In the genomic region with DNA sequence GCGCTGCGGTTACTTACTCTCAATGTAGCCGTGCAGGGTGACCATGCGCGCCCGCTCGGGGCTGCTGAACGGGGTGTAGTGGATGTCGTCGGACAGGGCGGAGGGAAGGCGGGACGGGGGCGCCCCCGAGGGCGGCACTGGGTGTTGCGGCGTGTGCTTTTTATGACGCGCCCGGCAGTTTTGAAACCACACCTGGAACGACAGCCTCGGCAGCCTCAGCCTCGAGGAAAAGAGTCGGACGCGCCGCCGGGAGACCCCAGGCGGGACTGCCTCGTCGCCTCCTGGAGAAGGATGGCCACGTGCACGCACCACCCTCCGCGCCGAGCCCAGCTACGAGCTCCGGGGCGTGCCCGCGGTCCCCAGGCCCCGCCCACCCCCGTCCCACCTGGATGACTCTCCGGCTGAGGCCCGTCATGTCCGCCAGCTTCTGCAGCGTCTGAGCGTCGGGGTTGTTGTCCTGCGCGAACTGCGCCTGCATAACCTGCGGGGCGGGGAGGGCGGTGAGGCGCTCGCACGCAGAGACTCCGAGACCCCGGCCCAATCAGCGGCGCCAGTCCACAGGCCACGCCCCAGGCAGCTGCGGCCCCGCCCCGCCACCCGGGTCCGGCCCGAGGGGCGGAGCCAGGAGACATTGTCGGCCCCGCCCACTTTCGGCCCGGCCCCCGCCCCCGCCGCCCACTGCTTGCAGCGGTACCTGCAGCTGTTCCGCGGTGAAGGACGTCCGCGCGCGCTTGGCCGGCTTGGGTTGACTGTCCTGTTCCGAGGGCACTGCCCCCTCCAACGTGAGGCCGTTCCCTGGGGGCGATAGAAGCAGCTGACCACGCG, we compare ENCODE assay signal across 8 cellular contexts. TPM values are rescaled to one million over a fixed set of nuclear protein-coding genes. Genes with fewer than 3 reads are reported as not detected.
A peak's percentile ranks its signal among the peaks of the same experiment; 100 is the strongest.
DNase-seq lines count a peak whose midpoint lies in the region; ATAC-seq and TF ChIP-seq lines count a peak whose summit lies in the region.

No MANE protein-coding gene starts in this region.

- H3K27ac Mint-ChIP-seq in activated naive CD8-positive, alpha-beta T cell, result no peak overlapping the region

- H3K36me3 Mint-ChIP-seq in activated naive CD8-positive, alpha-beta T cell, result peaks cover 2% of the 10 kb centered on the region

- H3K27me3 Mint-ChIP-seq in activated naive CD8-positive, alpha-beta T cell, result peaks cover 61% of the 10 kb centered on the region

- H3K4me1 Mint-ChIP-seq in activated naive CD8-positive, alpha-beta T cell (ENCODE audit: low read depth), result peaks cover 20% of the 10 kb centered on the region

- no peaks in the 10 kb centered on the region for H3K9me3 ChIP-seq in iPS-18c (ENCODE audit: control insufficient read depth, insufficient read depth, low read length)

- peak; percentile 99 for DNase-seq in HuH-7 (ENCODE audit: low spot score)
- peak in 3 of 4 experiments; percentile 9 to 38 (median 19) for DNase-seq in stimulated activated CD4-positive, alpha-beta T cell treated with anti-CD3 and anti-CD28 coated beads, Interleukin-1b, Interleukin-23, amount 100 ng/mL, for 24 hours (ENCODE audit: low read depth in 4 of 4, low spot score in 1 of 4)
- no peak for DNase-seq in AG08396 (ENCODE audit: low spot score)

- peak overlapping the region; percentile 49 for H3K4me3 ChIP-seq in iPS-18c (ENCODE audit: insufficient read depth, low read depth, low read length)

- no peaks in the 10 kb centered on the region for H3K9me3 Mint-ChIP-seq in activated naive CD8-positive, alpha-beta T cell (ENCODE audit: low read depth)

- ATAC-seq in GM18498 (IDR thresholded peaks at IDR 0.05; ENCODE audit: unreplicated experiment) (peak; percentile 65), HG02973 (IDR thresholded peaks at IDR 0.05; ENCODE audit: unreplicated experiment) (no peak)

- peak overlapping the region; percentile 74 for H3K4me3 Mint-ChIP-seq in activated naive CD8-positive, alpha-beta T cell

TF ChIP-seq in PFSK-1, 5 proteins besides CTCF, POLR2A, EP300 and RAD21:
- TF ChIP-seq FOXP2 (optimal IDR thresholded peaks at IDR 0.05; ENCODE audit: borderline replicate concordance, extremely low read depth, extremely low read length, insufficient read depth) (peak; percentile 51), POLR2AphosphoS5 (IDR thresholded peaks at IDR 0.05; ENCODE audit: low read depth, low read length) (no peak)

RNA-seq across cellular contexts. Expression of a gene that starts 15.0 kb away (rescaled TPM):
- 0.11 TPM for polyA plus RNA-seq in PFSK-1 (2012; ENCODE audit: insufficient read length, low read depth)

RNA-seq across cellular contexts. Expression of a gene that starts 50.8 kb away (rescaled TPM):
- polyA plus RNA-seq in PFSK-1 (2012; ENCODE audit: insufficient read length, low read depth), result 30.3 TPM

RNA-seq across cellular contexts. Expression of a gene that starts 50.9 kb away (rescaled TPM):
- 21.1 TPM for polyA plus RNA-seq in PFSK-1 (2012; ENCODE audit: insufficient read length, low read depth)

RNA-seq across cellular contexts. Expression of a gene that starts 54.1 kb away (rescaled TPM):
- not detected for polyA plus RNA-seq in PFSK-1 (2012; ENCODE audit: insufficient read length, low read depth)

RNA-seq across cellular contexts. Expression of a gene that starts 54.2 kb away (rescaled TPM):
- polyA plus RNA-seq in PFSK-1 (2012; ENCODE audit: insufficient read length, low read depth), result 149 TPM
